Comparison of ENCODE assay signal across 1 cellular context in genomic region chr4:185033072-185033471, GRCh38.
TF ChIP-seq lines count a peak whose summit lies in the region.

No MANE protein-coding gene starts in this region.

TF ChIP-seq in IMR-90, 13 proteins besides CTCF, POLR2A, EP300 and RAD21 (continued from another document):
- no peak for TF ChIP-seq ELK1 (IDR thresholded peaks at IDR 0.05; ENCODE audit: borderline replicate concordance, low read depth, low read length)
- TF ChIP-seq CHD1 (IDR thresholded peaks at IDR 0.05; ENCODE audit: low read depth, low read length): no peak
- TF ChIP-seq SMC3 (IDR thresholded peaks at IDR 0.05; ENCODE audit: low read depth, low read length): no peak
- no peak for TF ChIP-seq MXI1 (IDR thresholded peaks at IDR 0.05; ENCODE audit: borderline replicate concordance, low read depth, low read length)
- TF ChIP-seq CEBPB (IDR thresholded peaks at IDR 0.05; ENCODE audit: low read depth, low read length): no peak
